Comparison of ENCODE assay signal across 39 cellular contexts in genomic region chr11:18223937-18224387, GRCh38. TPM values are rescaled to one million over a fixed set of nuclear protein-coding genes. Genes with fewer than 3 reads are reported as not detected.
"Had no signal": no experiment of that assay in that cellular context is flagged by ENCODE, and none has a peak within 500 bp of the region (broad histone marks: within the 10 kb centered on the region; RNA-seq: fewer than 3 reads in every experiment).

No MANE protein-coding gene starts in this region.

- ATAC-seq: activated CD8-positive, alpha-beta T cell treated with anti-CD3 and anti-CD28 coated beads, Interleukin-2, amount 10 ng/mL, durations not matched to agents 7 days and 5 days; body of pancreas; Right ventricle myocardium inferior; SK-N-SH treated with all-trans-retinoic acid at 6 μM for 48 hours had no signal

- H3K4me2 ChIP-seq: PC-9 had no signal

- H3K4me3 Mint-ChIP-seq: activated CD4-positive, alpha-beta T cell treated with anti-CD3 and anti-CD28 coated beads, Interleukin-2, amount 10 ng/mL, durations not matched to agents 24 days and 14 days; activated CD8-positive, alpha-beta T cell treated with anti-CD3 and anti-CD28 coated beads, Interleukin-2, amount 10 ng/mL, durations not matched to agents 7 days and 5 days; activated naive CD4-positive, alpha-beta T cell treated with anti-CD3 and anti-CD28 coated beads, Interleukin-2, amount 50 U/mL, for 24 hours; activated naive CD8-positive, alpha-beta T cell treated with anti-CD3 and anti-CD28 coated beads, Interleukin-2, amount 10 ng/mL, durations not matched to agents 7 days and 5 days; activated T-cell treated with anti-CD3 and anti-CD28 coated beads, Interleukin-2, amount 50 U/mL, for 24 hours had no signal

- H3K27me3 ChIP-seq: body of pancreas, breast epithelium, MG63 had no signal

- H3K27ac Mint-ChIP-seq: activated CD4-positive, alpha-beta T cell treated with anti-CD3 and anti-CD28 coated beads, Interleukin-2, amount 10 ng/mL, durations not matched to agents 24 days and 14 days; activated CD8-positive, alpha-beta T cell treated with anti-CD3 and anti-CD28 coated beads, Interleukin-2, amount 10 ng/mL, durations not matched to agents 7 days and 5 days; activated naive CD4-positive, alpha-beta T cell treated with anti-CD3 and anti-CD28 coated beads, Interleukin-2, amount 50 U/mL, for 24 hours; activated naive CD8-positive, alpha-beta T cell treated with anti-CD3 and anti-CD28 coated beads, Interleukin-2, amount 10 ng/mL, durations not matched to agents 7 days and 5 days; activated T-cell treated with anti-CD3 and anti-CD28 coated beads, Interleukin-2, amount 50 U/mL, for 24 hours; activated T-helper 2 cell treated with anti-CD3 and anti-CD28 coated beads, Interferon-gamma antibody, Interleukin-2, Interleukin-4, amounts not matched to agents 10 μg/mL and 5 μg/mL and 100 μg/mL, durations not matched to agents 14 hours and 24 hours and 36 hours had no signal

- H3K4me1 Mint-ChIP-seq: activated CD4-positive, alpha-beta T cell treated with anti-CD3 and anti-CD28 coated beads, Interleukin-2, amount 10 ng/mL, durations not matched to agents 24 days and 14 days; activated naive CD4-positive, alpha-beta T cell treated with anti-CD3 and anti-CD28 coated beads, Interleukin-2, amount 50 U/mL, for 24 hours; activated naive CD8-positive, alpha-beta T cell treated with anti-CD3 and anti-CD28 coated beads, Interleukin-2, amount 10 ng/mL, durations not matched to agents 7 days and 5 days had no signal

- H3K4me1 ChIP-seq: body of pancreas, breast epithelium had no signal

- H3K27ac ChIP-seq: body of pancreas, breast epithelium, PC-9, RWPE1, VCaP had no signal

- H3K4me3 ChIP-seq: body of pancreas, breast epithelium, MG63, PC-9 had no signal

- H3K36me3 ChIP-seq: breast epithelium, MG63 had no signal

- H2AFZ ChIP-seq: PC-9 had no signal

- H3K9me3 Mint-ChIP-seq: activated CD4-positive, alpha-beta T cell treated with anti-CD3 and anti-CD28 coated beads, Interleukin-2, amount 10 ng/mL, durations not matched to agents 24 days and 14 days; activated naive CD4-positive, alpha-beta T cell treated with anti-CD3 and anti-CD28 coated beads, Interleukin-2, amount 50 U/mL, for 24 hours; activated naive CD8-positive, alpha-beta T cell treated with anti-CD3 and anti-CD28 coated beads, Interleukin-2, amount 10 ng/mL, durations not matched to agents 7 days and 5 days; activated T-cell treated with anti-CD3 and anti-CD28 coated beads, Interleukin-2, amount 50 U/mL, for 24 hours; activated T-helper 2 cell treated with anti-CD3 and anti-CD28 coated beads, Interferon-gamma antibody, Interleukin-2, Interleukin-4, amounts not matched to agents 10 μg/mL and 5 μg/mL and 100 μg/mL, durations not matched to agents 14 hours and 24 hours and 36 hours had no signal

- DNase-seq: activated CD4-positive, alpha-beta T cell treated with anti-CD3 and anti-CD28 coated beads, Interleukin-2, amount 10 ng/mL, durations not matched to agents 24 days and 14 days; activated CD4-positive, alpha-beta T cell treated with anti-CD3 and anti-CD28 coated beads, Interleukin-2, amount 50 U/mL, for 4 hours; activated CD4-positive, CD25-positive, alpha-beta regulatory T cell; activated CD8-positive, alpha-beta T cell treated with anti-CD3 and anti-CD28 coated beads, Interleukin-2, amount 10 ng/mL, durations not matched to agents 7 days and 5 days; activated gamma-delta T cell; activated naive CD4-positive, alpha-beta T cell treated with Interleukin-2 at 50 U/mL for 16 hours; activated naive CD8-positive, alpha-beta T cell treated with anti-CD3 and anti-CD28 coated beads, Interleukin-2, amount 10 ng/mL, durations not matched to agents 7 days and 5 days; activated T-cell treated with anti-CD3 and anti-CD28 coated beads, Interleukin-2, amount 50 U/mL, for 24 hours; body of pancreas; Karpas-422; MG63; NCI-H1048; NCI-H1105 treated with DMSO at 0.1 percent for 48 hours; NCI-H1436; NCI-H1694; NCI-H1930; NCI-H2081 treated with DMSO at 0.1 percent for 48 hours; NCI-H226; NCI-H446 treated with DMSO at 0.1 percent for 48 hours; NCI-H526; NCI-H748 treated with DMSO at 0.1 percent for 48 hours; NK-92 treated with Interleukin-12 subunit alpha and Interleukin-12 subunit beta, amount 100 ng/mL, for 24 hours; SIG-M5; SW 1271; T-helper 1 cell; T-helper 2 cell; T-helper 9 cell had no signal

- H3K9me3 ChIP-seq: body of pancreas, MG63 had no signal

- H3K36me3 Mint-ChIP-seq: activated naive CD4-positive, alpha-beta T cell treated with anti-CD3 and anti-CD28 coated beads, Interleukin-2, amount 50 U/mL, for 24 hours; activated naive CD8-positive, alpha-beta T cell treated with anti-CD3 and anti-CD28 coated beads, Interleukin-2, amount 10 ng/mL, durations not matched to agents 7 days and 5 days had no signal

RNA-seq across cellular contexts. Expression of gene SAA4, which starts 12.6 kb away (rescaled TPM):
- total RNA-seq: activated CD4-positive, alpha-beta T cell treated with anti-CD3 and anti-CD28 coated beads, Interleukin-2, amount 10 ng/mL, durations not matched to agents 24 days and 14 days; activated CD8-positive, alpha-beta T cell treated with anti-CD3 and anti-CD28 coated beads, Interleukin-2, amount 10 ng/mL, durations not matched to agents 7 days and 5 days; activated naive CD8-positive, alpha-beta T cell treated with anti-CD3 and anti-CD28 coated beads, Interleukin-2, amount 10 ng/mL, durations not matched to agents 7 days and 5 days; activated T-helper 2 cell treated with anti-CD3 and anti-CD28 coated beads, Interferon-gamma antibody, Interleukin-2, Interleukin-4, amounts not matched to agents 10 μg/mL and 5 μg/mL and 100 μg/mL, durations not matched to agents 14 hours and 24 hours and 36 hours; astrocyte; body of pancreas; cardiac septum; PC-9; Right ventricle myocardium inferior; SK-MEL-5 had no signal

RNA-seq across cellular contexts. Expression of gene SAA2, which starts 24.5 kb away (rescaled TPM):
- total RNA-seq: activated CD4-positive, alpha-beta T cell treated with anti-CD3 and anti-CD28 coated beads, Interleukin-2, amount 10 ng/mL, durations not matched to agents 24 days and 14 days; activated CD8-positive, alpha-beta T cell treated with anti-CD3 and anti-CD28 coated beads, Interleukin-2, amount 10 ng/mL, durations not matched to agents 7 days and 5 days; activated naive CD8-positive, alpha-beta T cell treated with anti-CD3 and anti-CD28 coated beads, Interleukin-2, amount 10 ng/mL, durations not matched to agents 7 days and 5 days; activated T-helper 2 cell treated with anti-CD3 and anti-CD28 coated beads, Interferon-gamma antibody, Interleukin-2, Interleukin-4, amounts not matched to agents 10 μg/mL and 5 μg/mL and 100 μg/mL, durations not matched to agents 14 hours and 24 hours and 36 hours; astrocyte; PC-9; SK-MEL-5 had no signal

RNA-seq across cellular contexts. Expression of gene SAA1, which starts 42.1 kb away (rescaled TPM):
- total RNA-seq: activated CD4-positive, alpha-beta T cell treated with anti-CD3 and anti-CD28 coated beads, Interleukin-2, amount 10 ng/mL, durations not matched to agents 24 days and 14 days; activated CD8-positive, alpha-beta T cell treated with anti-CD3 and anti-CD28 coated beads, Interleukin-2, amount 10 ng/mL, durations not matched to agents 7 days and 5 days; activated naive CD8-positive, alpha-beta T cell treated with anti-CD3 and anti-CD28 coated beads, Interleukin-2, amount 10 ng/mL, durations not matched to agents 7 days and 5 days; activated T-helper 2 cell treated with anti-CD3 and anti-CD28 coated beads, Interferon-gamma antibody, Interleukin-2, Interleukin-4, amounts not matched to agents 10 μg/mL and 5 μg/mL and 100 μg/mL, durations not matched to agents 14 hours and 24 hours and 36 hours; PC-9 had no signal

RNA-seq across cellular contexts. Expression of gene MRGPRX4, which starts 51.3 kb away (rescaled TPM):
- total RNA-seq: activated CD4-positive, alpha-beta T cell treated with anti-CD3 and anti-CD28 coated beads, Interleukin-2, amount 10 ng/mL, durations not matched to agents 24 days and 14 days; activated CD8-positive, alpha-beta T cell treated with anti-CD3 and anti-CD28 coated beads, Interleukin-2, amount 10 ng/mL, durations not matched to agents 7 days and 5 days; activated naive CD8-positive, alpha-beta T cell treated with anti-CD3 and anti-CD28 coated beads, Interleukin-2, amount 10 ng/mL, durations not matched to agents 7 days and 5 days; activated T-helper 2 cell treated with anti-CD3 and anti-CD28 coated beads, Interferon-gamma antibody, Interleukin-2, Interleukin-4, amounts not matched to agents 10 μg/mL and 5 μg/mL and 100 μg/mL, durations not matched to agents 14 hours and 24 hours and 36 hours; astrocyte; body of pancreas; breast epithelium; cardiac septum; PC-9; Right ventricle myocardium inferior had no signal
- polyA plus RNA-seq: adipose tissue had no signal
